Comparison of ENCODE assay signal across 26 cellular contexts in the genomic region with DNA sequence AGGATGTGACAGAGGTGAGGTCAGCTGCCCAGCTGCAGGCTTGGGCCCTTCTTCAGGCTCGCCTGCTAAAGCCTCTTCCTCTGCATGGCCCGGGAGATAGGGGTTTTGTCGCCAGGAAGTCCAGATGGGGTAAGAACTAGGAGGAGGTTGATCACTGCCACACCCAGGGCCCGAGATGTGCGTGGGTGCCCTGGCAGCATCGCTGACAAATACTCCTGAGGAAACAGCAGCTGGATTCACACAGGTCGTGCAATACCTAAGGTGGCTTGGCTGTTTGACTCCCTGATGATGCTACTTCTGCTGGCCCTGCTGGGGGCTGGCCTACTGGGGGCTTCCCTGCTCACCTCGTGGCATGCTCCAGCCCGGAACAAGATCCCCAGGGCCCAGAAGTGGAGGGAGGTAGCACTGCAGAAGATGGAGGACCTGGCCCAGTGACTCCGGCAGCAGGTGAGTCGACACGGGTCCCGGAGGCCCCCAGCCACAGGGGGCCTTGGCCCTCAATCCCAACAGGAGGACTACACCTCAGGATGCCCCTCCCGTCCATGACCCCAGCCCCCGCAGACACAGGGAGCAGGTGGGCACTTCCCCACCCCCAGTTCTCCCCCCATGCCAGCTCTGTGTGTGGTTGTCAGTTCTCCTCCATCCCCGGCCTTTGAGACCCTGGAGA.
"Had no signal": no experiment of that assay in that cellular context is flagged by ENCODE, and none has a peak within 500 bp of the region (broad histone marks: within the 10 kb centered on the region; RNA-seq: fewer than 3 reads in every experiment).

No MANE protein-coding gene starts in this region.

- H3K9me3 Mint-ChIP-seq: activated T-helper 1 cell treated with anti-CD3 and anti-CD28 coated beads, Interleukin-12 subunit alpha, Interleukin-12 subunit beta, Interleukin-2, Interleukin-4 antibody, amounts not matched to agents 30 ng/mL and 10 ng/mL and 1 ng/mL, durations not matched to agents 14 hours and 24 hours and 36 hours; immature natural killer cell; naive B cell had no signal

- H3K27ac Mint-ChIP-seq: activated CD8-positive, alpha-beta T cell treated with anti-CD3 and anti-CD28 coated beads, Interleukin-2, amount 10 ng/mL, durations not matched to agents 7 days and 5 days; activated naive CD8-positive, alpha-beta T cell; activated T-helper 1 cell treated with anti-CD3 and anti-CD28 coated beads, Interleukin-12 subunit alpha, Interleukin-12 subunit beta, Interleukin-2, Interleukin-4 antibody, amounts not matched to agents 30 ng/mL and 10 ng/mL and 1 ng/mL, durations not matched to agents 14 hours and 24 hours and 36 hours; immature natural killer cell; naive B cell had no signal

- H3K9me3 ChIP-seq: breast epithelium, left lung, right lobe of liver, stomach, suprapubic skin, tibial nerve, vagina had no signal

- H3K4me1 Mint-ChIP-seq: immature natural killer cell, naive B cell had no signal

- H3K36me3 ChIP-seq: breast epithelium, left lung, right lobe of liver, stomach, suprapubic skin, tibial nerve, vagina had no signal

- FAIRE-seq: endometrium had no signal

- DNase-seq: activated CD4-positive, alpha-beta T cell treated with anti-CD3 and anti-CD28 coated beads for 4 hours; activated CD4-positive, CD25-positive, alpha-beta regulatory T cell; activated CD8-positive, alpha-beta T cell treated with anti-CD3 and anti-CD28 coated beads, Interleukin-2, amount 10 ng/mL, durations not matched to agents 7 days and 5 days; activated gamma-delta T cell treated with Interleukin-2 at 50 U/mL for 16 hours; amniotic stem cell; cerebellar nuclear complex; cortex of kidney; erythroblast; foreskin keratinocyte; immature natural killer cell; kidney glomerular epithelial cell; left lung; naive B cell; stimulated activated CD4-positive, alpha-beta T cell treated with anti-CD3 and anti-CD28 coated beads, Interleukin-1b, Interleukin-23, amount 100 ng/mL, for 48 hours; stomach; T-helper 1 cell; T-helper 9 cell had no signal

- H3K4me1 ChIP-seq: breast epithelium, foreskin keratinocyte, left lung, stomach, suprapubic skin, tibial nerve, vagina had no signal

- H3K27me3 ChIP-seq: right lobe of liver, vagina had no signal

- ATAC-seq: activated CD8-positive, alpha-beta T cell treated with anti-CD3 and anti-CD28 coated beads, Interleukin-2, amount 10 ng/mL, durations not matched to agents 7 days and 5 days; foreskin keratinocyte; left lung; right lobe of liver had no signal

- H3K27ac ChIP-seq: breast epithelium, foreskin keratinocyte, left lung, right lobe of liver, stomach, suprapubic skin, tibial nerve, vagina had no signal

- H3K36me3 Mint-ChIP-seq: activated naive CD8-positive, alpha-beta T cell; immature natural killer cell had no signal

- H3K4me3 Mint-ChIP-seq: activated CD8-positive, alpha-beta T cell treated with anti-CD3 and anti-CD28 coated beads, Interleukin-2, amount 10 ng/mL, durations not matched to agents 7 days and 5 days; activated naive CD8-positive, alpha-beta T cell; activated T-helper 1 cell treated with anti-CD3 and anti-CD28 coated beads, Interleukin-12 subunit alpha, Interleukin-12 subunit beta, Interleukin-2, Interleukin-4 antibody, amounts not matched to agents 30 ng/mL and 10 ng/mL and 1 ng/mL, durations not matched to agents 14 hours and 24 hours and 36 hours; immature natural killer cell; naive B cell had no signal

- H3K4me3 ChIP-seq: breast epithelium, left lung, lung, right lobe of liver, stomach, suprapubic skin, tibial nerve, vagina had no signal
